Comparison of ENCODE assay signal across 1 cellular context in the genomic region with DNA sequence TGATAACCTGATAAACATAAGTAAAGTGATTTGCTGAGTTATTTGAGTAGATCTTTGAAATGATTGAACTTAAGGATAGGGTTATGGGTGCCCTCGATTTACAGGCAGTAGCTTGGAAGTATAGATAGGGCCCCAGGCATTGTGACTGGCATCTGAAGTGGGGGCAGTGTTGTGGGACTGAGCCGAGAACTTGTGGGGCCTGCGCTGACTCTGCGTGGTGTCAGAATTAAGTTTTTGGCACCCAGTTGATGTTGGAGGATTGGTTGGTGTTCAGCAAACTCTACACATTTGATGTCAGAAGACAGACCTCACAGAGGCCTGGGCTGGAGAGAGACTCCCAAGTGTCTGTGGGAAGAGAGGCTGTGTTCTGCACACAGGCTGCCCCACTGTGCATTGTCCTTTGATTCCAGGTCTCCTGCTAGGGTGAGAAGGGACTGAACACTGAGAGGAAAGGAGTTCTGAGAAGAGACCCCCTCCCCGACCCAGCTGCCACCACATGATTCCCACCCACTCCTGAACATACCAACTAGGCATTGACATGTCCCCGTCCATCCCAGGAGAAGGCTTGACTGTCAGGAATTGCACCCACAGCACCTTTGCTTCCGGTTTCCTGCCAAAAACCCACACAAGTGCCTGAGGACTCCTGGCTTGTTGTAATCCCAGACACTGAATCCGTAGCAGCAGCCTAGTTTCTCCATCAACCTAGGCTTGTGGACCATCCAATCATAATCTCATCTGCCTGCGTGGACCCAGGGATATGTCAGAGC.
TF ChIP-seq lines count a peak whose summit lies in the region.

No MANE protein-coding gene starts in this region.

TF ChIP-seq in GM12878, 131 proteins besides CTCF, POLR2A, EP300 and RAD21 (continued from another document):
- TF ChIP-seq SUZ12 (IDR thresholded peaks at IDR 0.05; ENCODE audit: unreplicated experiment) (no peak), MXI1 (IDR thresholded peaks at IDR 0.05; ENCODE audit: low read depth, low read length) (0 out of 2 replicates have a peak, but pooled peaks have one; percentile 10), FOS (IDR thresholded peaks at IDR 0.05; ENCODE audit: borderline replicate concordance, extremely low read depth, insufficient read length) (no peak), ZNF24 (IDR thresholded peaks at IDR 0.05) (no peak), BACH1 (IDR thresholded peaks at IDR 0.05; ENCODE audit: borderline replicate concordance) (no peak), KDM1A (IDR thresholded peaks at IDR 0.05; ENCODE audit: borderline replicate concordance) (no peak), NR2C1 (IDR thresholded peaks at IDR 0.05) (no peak), IKZF1 (conservative IDR thresholded peaks at IDR 0.05) (no peak; the same call in none of the 2 replicates), LARP7 (IDR thresholded peaks at IDR 0.05) (0 out of 2 replicates have a peak, but pooled peaks have one; percentile 48), CBX5 (IDR thresholded peaks at IDR 0.05; ENCODE audit: low read depth) (peak; percentile 4; the same call in 1 of the 2 replicates), ZNF384 (IDR thresholded peaks at IDR 0.05; ENCODE audit: borderline replicate concordance, low read depth, low read length) (no peak), RFX5 (IDR thresholded peaks at IDR 0.05; ENCODE audit: low read depth, low read length) (no peak), CEBPB (IDR thresholded peaks at IDR 0.05; ENCODE audit: borderline replicate concordance in 1 of 2, low read depth in 2 of 2, low read length in 2 of 2) (no peak)
- TF ChIP-seq, protein P1, sequence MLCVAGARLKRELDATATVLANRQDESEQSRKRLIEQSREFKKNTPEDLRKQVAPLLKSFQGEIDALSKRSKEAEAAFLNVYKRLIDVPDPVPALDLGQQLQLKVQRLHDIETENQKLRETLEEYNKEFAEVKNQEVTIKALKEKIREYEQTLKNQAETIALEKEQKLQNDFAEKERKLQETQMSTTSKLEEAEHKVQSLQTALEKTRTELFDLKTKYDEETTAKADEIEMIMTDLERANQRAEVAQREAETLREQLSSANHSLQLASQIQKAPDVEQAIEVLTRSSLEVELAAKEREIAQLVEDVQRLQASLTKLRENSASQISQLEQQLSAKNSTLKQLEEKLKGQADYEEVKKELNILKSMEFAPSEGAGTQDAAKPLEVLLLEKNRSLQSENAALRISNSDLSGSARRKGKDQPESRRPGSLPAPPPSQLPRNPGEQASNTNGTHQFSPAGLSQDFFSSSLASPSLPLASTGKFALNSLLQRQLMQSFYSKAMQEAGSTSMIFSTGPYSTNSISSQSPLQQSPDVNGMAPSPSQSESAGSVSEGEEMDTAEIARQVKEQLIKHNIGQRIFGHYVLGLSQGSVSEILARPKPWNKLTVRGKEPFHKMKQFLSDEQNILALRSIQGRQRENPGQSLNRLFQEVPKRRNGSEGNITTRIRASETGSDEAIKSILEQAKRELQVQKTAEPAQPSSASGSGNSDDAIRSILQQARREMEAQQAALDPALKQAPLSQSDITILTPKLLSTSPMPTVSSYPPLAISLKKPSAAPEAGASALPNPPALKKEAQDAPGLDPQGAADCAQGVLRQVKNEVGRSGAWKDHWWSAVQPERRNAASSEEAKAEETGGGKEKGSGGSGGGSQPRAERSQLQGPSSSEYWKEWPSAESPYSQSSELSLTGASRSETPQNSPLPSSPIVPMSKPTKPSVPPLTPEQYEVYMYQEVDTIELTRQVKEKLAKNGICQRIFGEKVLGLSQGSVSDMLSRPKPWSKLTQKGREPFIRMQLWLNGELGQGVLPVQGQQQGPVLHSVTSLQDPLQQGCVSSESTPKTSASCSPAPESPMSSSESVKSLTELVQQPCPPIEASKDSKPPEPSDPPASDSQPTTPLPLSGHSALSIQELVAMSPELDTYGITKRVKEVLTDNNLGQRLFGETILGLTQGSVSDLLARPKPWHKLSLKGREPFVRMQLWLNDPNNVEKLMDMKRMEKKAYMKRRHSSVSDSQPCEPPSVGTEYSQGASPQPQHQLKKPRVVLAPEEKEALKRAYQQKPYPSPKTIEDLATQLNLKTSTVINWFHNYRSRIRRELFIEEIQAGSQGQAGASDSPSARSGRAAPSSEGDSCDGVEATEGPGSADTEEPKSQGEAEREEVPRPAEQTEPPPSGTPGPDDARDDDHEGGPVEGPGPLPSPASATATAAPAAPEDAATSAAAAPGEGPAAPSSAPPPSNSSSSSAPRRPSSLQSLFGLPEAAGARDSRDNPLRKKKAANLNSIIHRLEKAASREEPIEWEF (IDR thresholded peaks at IDR 0.05; ENCODE audit: insufficient replicate concordance, low read depth, low read length) = no peak
- TF ChIP-seq, protein P2, sequence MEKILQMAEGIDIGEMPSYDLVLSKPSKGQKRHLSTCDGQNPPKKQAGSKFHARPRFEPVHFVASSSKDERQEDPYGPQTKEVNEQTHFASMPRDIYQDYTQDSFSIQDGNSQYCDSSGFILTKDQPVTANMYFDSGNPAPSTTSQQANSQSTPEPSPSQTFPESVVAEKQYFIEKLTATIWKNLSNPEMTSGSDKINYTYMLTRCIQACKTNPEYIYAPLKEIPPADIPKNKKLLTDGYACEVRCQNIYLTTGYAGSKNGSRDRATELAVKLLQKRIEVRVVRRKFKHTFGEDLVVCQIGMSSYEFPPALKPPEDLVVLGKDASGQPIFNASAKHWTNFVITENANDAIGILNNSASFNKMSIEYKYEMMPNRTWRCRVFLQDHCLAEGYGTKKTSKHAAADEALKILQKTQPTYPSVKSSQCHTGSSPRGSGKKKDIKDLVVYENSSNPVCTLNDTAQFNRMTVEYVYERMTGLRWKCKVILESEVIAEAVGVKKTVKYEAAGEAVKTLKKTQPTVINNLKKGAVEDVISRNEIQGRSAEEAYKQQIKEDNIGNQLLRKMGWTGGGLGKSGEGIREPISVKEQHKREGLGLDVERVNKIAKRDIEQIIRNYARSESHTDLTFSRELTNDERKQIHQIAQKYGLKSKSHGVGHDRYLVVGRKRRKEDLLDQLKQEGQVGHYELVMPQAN (conservative IDR thresholded peaks at IDR 0.05) = no peak
- TF ChIP-seq, protein P3, sequence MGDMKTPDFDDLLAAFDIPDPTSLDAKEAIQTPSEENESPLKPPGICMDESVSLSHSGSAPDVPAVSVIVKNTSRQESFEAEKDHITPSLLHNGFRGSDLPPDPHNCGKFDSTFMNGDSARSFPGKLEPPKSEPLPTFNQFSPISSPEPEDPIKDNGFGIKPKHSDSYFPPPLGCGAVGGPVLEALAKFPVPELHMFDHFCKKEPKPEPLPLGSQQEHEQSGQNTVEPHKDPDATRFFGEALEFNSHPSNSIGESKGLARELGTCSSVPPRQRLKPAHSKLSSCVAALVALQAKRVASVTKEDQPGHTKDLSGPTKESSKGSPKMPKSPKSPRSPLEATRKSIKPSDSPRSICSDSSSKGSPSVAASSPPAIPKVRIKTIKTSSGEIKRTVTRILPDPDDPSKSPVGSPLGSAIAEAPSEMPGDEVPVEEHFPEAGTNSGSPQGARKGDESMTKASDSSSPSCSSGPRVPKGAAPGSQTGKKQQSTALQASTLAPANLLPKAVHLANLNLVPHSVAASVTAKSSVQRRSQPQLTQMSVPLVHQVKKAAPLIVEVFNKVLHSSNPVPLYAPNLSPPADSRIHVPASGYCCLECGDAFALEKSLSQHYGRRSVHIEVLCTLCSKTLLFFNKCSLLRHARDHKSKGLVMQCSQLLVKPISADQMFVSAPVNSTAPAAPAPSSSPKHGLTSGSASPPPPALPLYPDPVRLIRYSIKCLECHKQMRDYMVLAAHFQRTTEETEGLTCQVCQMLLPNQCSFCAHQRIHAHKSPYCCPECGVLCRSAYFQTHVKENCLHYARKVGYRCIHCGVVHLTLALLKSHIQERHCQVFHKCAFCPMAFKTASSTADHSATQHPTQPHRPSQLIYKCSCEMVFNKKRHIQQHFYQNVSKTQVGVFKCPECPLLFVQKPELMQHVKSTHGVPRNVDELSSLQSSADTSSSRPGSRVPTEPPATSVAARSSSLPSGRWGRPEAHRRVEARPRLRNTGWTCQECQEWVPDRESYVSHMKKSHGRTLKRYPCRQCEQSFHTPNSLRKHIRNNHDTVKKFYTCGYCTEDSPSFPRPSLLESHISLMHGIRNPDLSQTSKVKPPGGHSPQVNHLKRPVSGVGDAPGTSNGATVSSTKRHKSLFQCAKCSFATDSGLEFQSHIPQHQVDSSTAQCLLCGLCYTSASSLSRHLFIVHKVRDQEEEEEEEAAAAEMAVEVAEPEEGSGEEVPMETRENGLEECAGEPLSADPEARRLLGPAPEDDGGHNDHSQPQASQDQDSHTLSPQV (IDR thresholded peaks at IDR 0.05) = no peak
